11 cellular contexts compared by ENCODE assay signal in genomic region chr14:73492661-73493060, GRCh38. TPM values are rescaled to one million over a fixed set of nuclear protein-coding genes. Genes with fewer than 3 reads are reported as not detected.
DNase-seq lines count a peak whose midpoint lies in the region; ATAC-seq and TF ChIP-seq lines count a peak whose summit lies in the region.
"Had no signal": no experiment of that assay in that cellular context is flagged by ENCODE, and none has a peak within 500 bp of the region (broad histone marks: within the 10 kb centered on the region; RNA-seq: fewer than 3 reads in every experiment).

No MANE protein-coding gene starts in this region.

- TF ChIP-seq CTCF in heart right ventricle (IDR thresholded peaks at IDR 0.05) (no peak), right atrium auricular region (IDR thresholded peaks at IDR 0.05) (no peak), WI38 (IDR thresholded peaks at IDR 0.05; ENCODE audit: low read depth, low read length) (no peak), hepatocyte (IDR thresholded peaks at IDR 0.05; ENCODE audit: poor library complexity) (no peak), testis (IDR thresholded peaks at IDR 0.05) (no peak)

- DNase-seq in heart right ventricle (no peak), right atrium auricular region (ENCODE audit: low spot score) (no peak), hepatocyte (ENCODE audit: low spot score) (no peak), testis (peak; percentile 62), NCI-H146 (lab: John Stamatoyannopoulos, UW) (no peak)
- no peak for DNase-seq in NK-92 treated with Interleukin-12 subunit alpha and Interleukin-12 subunit beta, amount 100 ng/mL, for 24 hours (lab: John Stamatoyannopoulos, UW)
- DNase-seq: gastrocnemius medialis, NCI-H1105, SW 1271 had no signal

- no peak for TF ChIP-seq POLR2A in testis (IDR thresholded peaks at IDR 0.05)

- H3K36me3 ChIP-seq in heart right ventricle (peaks cover 0 to 27% (median 4%) of the 10 kb centered on the region in 9 donors), right atrium auricular region (no peaks in the 10 kb centered on the region), hepatocyte (replicated peaks; ENCODE audit: insufficient read depth, low read depth) (no peaks in the 10 kb centered on the region), testis (ENCODE audit: low read depth, missing control alignments) (no peaks in the 10 kb centered on the region)

- peaks cover 9 to 44% (median 26%) of the 10 kb centered on the region in 9 donors for H3K4me1 ChIP-seq in heart right ventricle
- peaks cover 0 to 29% of the 10 kb centered on the region in 2 donors for H3K4me1 ChIP-seq in right atrium auricular region
- H3K4me1 ChIP-seq in hepatocyte (ENCODE audit: insufficient read depth) = peaks cover 10% of the 10 kb centered on the region
- H3K4me1 ChIP-seq in testis = peaks cover 31% of the 10 kb centered on the region

- WGBS in heart right ventricle, 2 donors = 27 to 60% methylated on average over 5 of the region's 5 CpGs
- 76% methylated on average over 5 of the region's 5 CpGs for WGBS in hepatocyte (ENCODE audit: low lambda C conversion rate, missing lambda C conversion rate)
- WGBS in testis, 2 donors = 43 to 47% methylated on average over 4 to 5 of the region's 5 CpGs

- peaks cover 8% of the 10 kb centered on the region for H4K20me1 ChIP-seq in hepatocyte (ENCODE audit: insufficient read depth, poor library complexity, severe bottlenecking)

- intact Hi-C loops in heart right ventricle (cut with DNase I) = loop anchor here in 1 of 10 donors (5.0 kb wide), 1 partner anchor 45 kb away; the partner anchor contains the start of gene ACOT1
- intact Hi-C loops in testis (cut with DNase I; ENCODE audit: low total_unique reads) = no loop called here

- H3K27ac ChIP-seq in heart right ventricle (no peak overlapping the region), right atrium auricular region (no peak overlapping the region), hepatocyte (no peak overlapping the region), testis (no peak overlapping the region)
- H3K27ac ChIP-seq: gastrocnemius medialis had no signal

- H3K4me3 ChIP-seq in heart right ventricle = peak overlapping the region in 6 of 10 donors; percentile 61 to 82 (median 76)
- peak overlapping the region in 1 of 2 donors; percentile 60 for H3K4me3 ChIP-seq in right atrium auricular region
- H3K4me3 ChIP-seq in WI38 (ENCODE audit: low read depth, low read length) = peak overlapping the region; percentile 64
- H3K4me3 ChIP-seq in hepatocyte = no peak overlapping the region
- peak overlapping the region; percentile 75 to 93 for H3K4me3 ChIP-seq in testis

- no peaks in the 10 kb centered on the region for H3K9me3 ChIP-seq in heart right ventricle
- no peaks in the 10 kb centered on the region for H3K9me3 ChIP-seq in right atrium auricular region
- H3K9me3 ChIP-seq in hepatocyte (ENCODE audit: low read depth) = no peaks in the 10 kb centered on the region
- H3K9me3 ChIP-seq in testis = no peaks in the 10 kb centered on the region
- H3K9me3 ChIP-seq: gastrocnemius medialis had no signal

- H3K79me2 ChIP-seq in hepatocyte = peaks cover 27% of the 10 kb centered on the region

- H3K27me3 ChIP-seq in heart right ventricle (no peaks in the 10 kb centered on the region), right atrium auricular region (no peaks in the 10 kb centered on the region), hepatocyte (no peaks in the 10 kb centered on the region), testis (no peaks in the 10 kb centered on the region)
- H3K27me3 ChIP-seq: gastrocnemius medialis had no signal

- no peak overlapping the region for H2AFZ ChIP-seq in hepatocyte

- peak overlapping the region; percentile 90 for H3K4me2 ChIP-seq in hepatocyte

- H3K9me2 ChIP-seq in hepatocyte (replicated peaks; ENCODE audit: insufficient read depth) = no peaks in the 10 kb centered on the region

- ATAC-seq in heart right ventricle (peak in 1 of 8 donors; percentile 59), HG03039 (IDR thresholded peaks at IDR 0.05; ENCODE audit: unreplicated experiment) (no peak)
- ATAC-seq: gastrocnemius medialis had no signal

RNA-seq across cellular contexts. Expression of gene RIOX1, which starts 1.9 kb away (rescaled TPM):
- total RNA-seq in heart right ventricle = 1 to 10 TPM; 5.9 to 9.1 (median 7.6) TPM
- 1 to 10 TPM; 4.3 to 5.4 TPM for polyA plus RNA-seq in heart right ventricle
- total RNA-seq in right atrium auricular region = 10 to 100 TPM; 14.0 to 15.6 TPM
- 12.6 and 13.1 TPM in 2 replicates for total RNA-seq in hepatocyte
- polyA plus RNA-seq in hepatocyte = 10.1 and 15.6 TPM in 2 replicates
- 10 to 100 TPM; 76.6 to 88.0 TPM for total RNA-seq in testis
- polyA plus RNA-seq in testis (ENCODE audit: insufficient read depth, low read depth, low replicate concordance) = 25.4 TPM

RNA-seq across cellular contexts. Expression of gene NUMB, which starts 34.3 kb away (rescaled TPM):
- total RNA-seq in heart right ventricle (10 to 100 TPM; 27.0 to 42.6 (median 33.3) TPM), right atrium auricular region (10 to 100 TPM; 24.6 to 31.9 TPM), hepatocyte (35.3 and 38.5 TPM in 2 replicates), testis (10 to 100 TPM; 69.7 to 78.7 TPM)
- polyA plus RNA-seq in heart right ventricle (10 to 100 TPM; 18.9 to 32.0 TPM), hepatocyte (44.0 and 45.8 TPM in 2 replicates), testis (ENCODE audit: insufficient read depth, low read depth, low replicate concordance) (60.3 TPM)

RNA-seq across cellular contexts. Expression of gene ACOT1, which starts 44.3 kb away (rescaled TPM):
- total RNA-seq in heart right ventricle (10 to 100 TPM in 9 of 10 donors, 1 to 10 TPM in 1; 6.6 to 49.3 (median 30.0) TPM), right atrium auricular region (10 to 100 TPM; 13.6 to 19.8 TPM), hepatocyte (21.2 and 28.3 TPM in 2 replicates), testis (10 to 100 TPM; 10.6 to 13.4 TPM)
- polyA plus RNA-seq in heart right ventricle (10 to 100 TPM in 1 of 2 donors, 1 to 10 TPM in 1; 7.2 to 11.8 TPM), hepatocyte (10.7 and 13.0 TPM in 2 replicates), testis (ENCODE audit: insufficient read depth, low read depth, low replicate concordance) (4.9 TPM)
